Comparison of ENCODE assay signal across 20 cellular contexts in genomic region chr9:79246170-79246569, GRCh38.
DNase-seq lines count a peak whose midpoint lies in the region; ATAC-seq, FAIRE-seq and TF ChIP-seq lines count a peak whose summit lies in the region.
"Had no signal": no experiment of that assay in that cellular context is flagged by ENCODE, and none has a peak within 500 bp of the region (broad histone marks: within the 10 kb centered on the region; RNA-seq: fewer than 3 reads in every experiment).

No MANE protein-coding gene starts in this region.

- H3K27me3 ChIP-seq in iPS-20b (ENCODE audit: insufficient read depth, low read length) = no peaks in the 10 kb centered on the region
- H3K27me3 ChIP-seq: BLaER1 had no signal

- H3K27me3 Mint-ChIP-seq in WTC11 (ENCODE audit: low read depth) = no peaks in the 10 kb centered on the region

- H3K9me3 Mint-ChIP-seq in WTC11 = no peaks in the 10 kb centered on the region
- H3K9me3 Mint-ChIP-seq: CD8-positive, alpha-beta T cell; HFFc6 had no signal

- POLR2A ChIA-PET in WTC11 (lab: Charles Lee) = no interaction called here

- peak; percentile 91 for FAIRE-seq in H54 (lab: Jason Lieb, UNC)
- FAIRE-seq: GM12878, GM19239 had no signal

- peaks cover 45% of the 10 kb centered on the region for H3K4me1 Mint-ChIP-seq in WTC11
- H3K4me1 Mint-ChIP-seq: B cell; CD4-positive, CD25-positive, alpha-beta regulatory T cell had no signal

- CTCF ChIA-PET in WTC11 (lab: Charles Lee) = no interaction called here

- H3K27ac ChIP-seq in iPS-20b (ENCODE audit: low read length) = no peak overlapping the region
- H3K27ac ChIP-seq: BLaER1, C4-2B, GM23248 had no signal

- no peak overlapping the region for H3K27ac Mint-ChIP-seq in WTC11
- H3K27ac Mint-ChIP-seq: B cell; CD4-positive, CD25-positive, alpha-beta regulatory T cell; CD8-positive, alpha-beta T cell; HFFc6 had no signal

- peak overlapping the region; percentile 39; the same call in 1 of the 2 replicates for H3K4me3 ChIP-seq in iPS-20b (ENCODE audit: low read length)
- H3K4me3 ChIP-seq: BLaER1, GM12878, GM23248, HAP-1 had no signal

- peak; percentile 81 for ATAC-seq in WTC11
- no peak for ATAC-seq in HG02798 (IDR thresholded peaks at IDR 0.05; ENCODE audit: poor library complexity, unreplicated experiment)
- no peak for ATAC-seq in GM21825 (IDR thresholded peaks at IDR 0.05; ENCODE audit: unreplicated experiment)
- ATAC-seq: CD8-positive, alpha-beta T cell; GM12878 had no signal

- no peak overlapping the region for H3K4me3 Mint-ChIP-seq in WTC11
- H3K4me3 Mint-ChIP-seq: B cell; CD4-positive, CD25-positive, alpha-beta regulatory T cell; CD8-positive, alpha-beta T cell; HFFc6 had no signal

- H3K9me3 ChIP-seq in iPS-20b (ENCODE audit: insufficient read depth, low read depth, low read length) = no peaks in the 10 kb centered on the region
- H3K9me3 ChIP-seq: BLaER1, Caco-2, HAP-1 had no signal

- no peaks in the 10 kb centered on the region for H3K36me3 ChIP-seq in iPS-20b (ENCODE audit: insufficient read depth, low read depth, low read length)
- H3K36me3 ChIP-seq: BLaER1, HAP-1 had no signal

- no peaks in the 10 kb centered on the region for H3K36me3 Mint-ChIP-seq in WTC11
- H3K36me3 Mint-ChIP-seq: CD4-positive, CD25-positive, alpha-beta regulatory T cell; CD8-positive, alpha-beta T cell had no signal

- no peak for TF ChIP-seq CTCF in WTC11 (IDR thresholded peaks at IDR 0.05)

- H3K4me1 ChIP-seq in iPS-20b (ENCODE audit: insufficient read depth, low read length) = peaks cover 26% of the 10 kb centered on the region; the same call in 1 of the 2 replicates
- H3K4me1 ChIP-seq: BLaER1, Caco-2, HAP-1 had no signal

- TF ChIP-seq POLR2A in H54 (IDR thresholded peaks at IDR 0.05; ENCODE audit: low read depth, low read length) = no peak

- H3K9ac ChIP-seq in iPS-20b (ENCODE audit: low read depth, low read length) = no peak overlapping the region
- H3K9ac ChIP-seq: BLaER1, GM23248 had no signal

- DNase-seq in H54 (ENCODE audit: insufficient read length, low spot score) (no peak), WTC11 (ENCODE audit: low spot score) (no peak), OCI-M1 (lab: John Stamatoyannopoulos, UW) (no peak)
- DNase-seq: Caco-2; CD4-positive, CD25-positive, alpha-beta regulatory T cell; CD8-positive, alpha-beta T cell; DMS153; DND-41; GDM1; GM23248; HFFc6 had no signal

TF ChIP-seq in WTC11, 78 proteins besides CTCF, POLR2A, EP300 and RAD21:
- TF ChIP-seq, protein P1, sequence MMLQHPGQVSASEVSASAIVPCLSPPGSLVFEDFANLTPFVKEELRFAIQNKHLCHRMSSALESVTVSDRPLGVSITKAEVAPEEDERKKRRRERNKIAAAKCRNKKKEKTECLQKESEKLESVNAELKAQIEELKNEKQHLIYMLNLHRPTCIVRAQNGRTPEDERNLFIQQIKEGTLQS (CRISPR knock-in tag; conservative IDR thresholded peaks at IDR 0.05) = no peak
- TF ChIP-seq ZNF232 (CRISPR knock-in tag; IDR thresholded peaks at IDR 0.05) = no peak
- no peak for TF ChIP-seq ZNF396 (CRISPR knock-in tag; IDR thresholded peaks at IDR 0.05; ENCODE audit: borderline replicate concordance)
